8 cellular contexts compared by ENCODE assay signal in genomic region chr1:161071886-161072371, GRCh38. TPM values are rescaled to one million over a fixed set of nuclear protein-coding genes. Genes with fewer than 3 reads are reported as not detected.
A peak's percentile ranks its signal among the peaks of the same experiment; 100 is the strongest.
DNase-seq lines count a peak whose midpoint lies in the region; ATAC-seq, FAIRE-seq and TF ChIP-seq lines count a peak whose summit lies in the region.

No MANE protein-coding gene starts in this region.

- H3K36me3 ChIP-seq in lung (ENCODE audit: control insufficient read depth in 2 of 2, insufficient read depth in 2 of 2, low read length in 2 of 2): peaks cover 0 to 2% of the 10 kb centered on the region in 2 donors
- H3K36me3 ChIP-seq in transverse colon: no peaks in the 10 kb centered on the region

- TF ChIP-seq POLR2A in transverse colon (IDR thresholded peaks at IDR 0.05): no peak

- no peak for ATAC-seq in lung (ENCODE audit: insufficient read depth, low FRiP score)
- no peak for ATAC-seq in HG02938 (IDR thresholded peaks at IDR 0.05; ENCODE audit: unreplicated experiment)

- TF ChIP-seq CTCF in lung (IDR thresholded peaks at IDR 0.05; ENCODE audit: control extremely low read depth, extremely low read depth) (peak; percentile 35), transverse colon (IDR thresholded peaks at IDR 0.05) (peak; percentile 41 to 73 (median 59))

- H3K4me3 ChIP-seq in Jurkat, Clone E6-1 (ENCODE audit: low read length): no peak overlapping the region
- H3K4me3 ChIP-seq in lung (no peak overlapping the region), transverse colon (no peak overlapping the region)

- peak; percentile 7 for FAIRE-seq in TTC549 (lab: Jason Lieb, UNC)

- no peak for TF ChIP-seq EP300 in transverse colon (IDR thresholded peaks at IDR 0.05; ENCODE audit: low read depth)

- DNase-seq in DMS153 treated with DMSO at 0.1 percent for 48 hours (lab: John Stamatoyannopoulos, UW; ENCODE audit: unreplicated experiment) (peak; percentile 23), lung (ENCODE audit: low spot score) (peak; percentile 65), transverse colon (peak; percentile 65), NCI-H748 (lab: John Stamatoyannopoulos, UW; ENCODE audit: unreplicated experiment) (no peak)
- peak; percentile 28 for DNase-seq in Jurkat, Clone E6-1 (ENCODE audit: low read depth, low spot score)
- DNase-seq in central memory CD4-positive, alpha-beta T cell: peak; percentile 30

- WGBS in lung, 2 donors: 55 to 59% methylated on average over 9 of the region's 9 CpGs
- WGBS in transverse colon (ENCODE audit: low coverage in 1 of 2), 2 donors: 38 to 67% methylated on average over 4 to 9 of the region's 9 CpGs

- H3K4me1 ChIP-seq in lung (ENCODE audit: control insufficient read depth in 2 of 2, insufficient read depth in 2 of 2, low read length in 2 of 2): peaks cover 0 to 2% of the 10 kb centered on the region in 2 donors
- peaks cover 0 to 5% (median 2%) of the 10 kb centered on the region in 4 donors for H3K4me1 ChIP-seq in transverse colon

- intact Hi-C loops in transverse colon (cut with DNase I; ENCODE audit: low total_unique reads): no loop called here

- no peaks in the 10 kb centered on the region for H3K27me3 ChIP-seq in lung (ENCODE audit: control insufficient read depth, insufficient read depth)
- H3K27me3 ChIP-seq in transverse colon: no peaks in the 10 kb centered on the region

- in situ Hi-C loops in transverse colon (cut with MboI; ENCODE audit: low pct_ligation_motif_present in 1 of 4, low pct_unique_long_range_greater_than_20kb in 1 of 4, low sequenced_read_pairs in 3 of 4): loop anchor here in 1 of 4 donors (25.0 kb wide), 1 partner anchor 665 kb away; the partner anchor contains the start of gene DUSP12

- H3K9me3 ChIP-seq in lung (ENCODE audit: control insufficient read depth in 2 of 2, insufficient read depth in 1 of 2, low read length in 1 of 2) (no peaks in the 10 kb centered on the region), transverse colon (no peaks in the 10 kb centered on the region)

- H3K27ac ChIP-seq in lung (ENCODE audit: low read depth in 1 of 2, low read length in 1 of 2): no peak overlapping the region
- no peak overlapping the region for H3K27ac ChIP-seq in transverse colon

RNA-seq across cellular contexts. Expression of gene ARHGAP30, which starts 2.2 kb away (rescaled TPM):
- polyA plus RNA-seq in Jurkat, Clone E6-1 (2012; ENCODE audit: insufficient read depth, insufficient read length): 99.1 TPM
- total RNA-seq in lung (10 to 100 TPM; 10.5 to 49.5 TPM), transverse colon (10 to 100 TPM in 1 of 4 donors, 1 to 10 TPM in 2, under 1 TPM in 1; 0.60 to 11.0 (median 4.4) TPM)
- polyA plus RNA-seq in lung: 10 to 100 TPM; 18.1 to 66.3 TPM

RNA-seq across cellular contexts. Expression of gene NECTIN4, which starts 17.4 kb away (rescaled TPM):
- polyA plus RNA-seq in Jurkat, Clone E6-1 (2012; ENCODE audit: insufficient read depth, insufficient read length): not detected
- total RNA-seq in lung (10 to 100 TPM; 11.7 to 12.5 TPM), transverse colon (1 to 10 TPM in 1 of 4 donors, under 1 TPM in 2, not detected in 1; 0.37 to 4.0 (median 0.82) TPM)
- polyA plus RNA-seq in lung: 1 to 10 TPM; 6.2 to 8.1 TPM

RNA-seq across cellular contexts. Expression of gene USF1, which starts 26.2 kb away (rescaled TPM):
- 81.0 TPM for polyA plus RNA-seq in Jurkat, Clone E6-1 (2012; ENCODE audit: insufficient read depth, insufficient read length)
- total RNA-seq in lung: 10 to 100 TPM; 67.5 to 70.0 TPM
- polyA plus RNA-seq in lung: 10 to 100 TPM; 77.0 to 95.1 TPM
- 10 to 100 TPM; 34.4 to 78.2 (median 64.9) TPM for total RNA-seq in transverse colon

RNA-seq across cellular contexts. Expression of gene KLHDC9, which starts 26.2 kb away (rescaled TPM):
- polyA plus RNA-seq in Jurkat, Clone E6-1 (2012; ENCODE audit: insufficient read depth, insufficient read length): not detected
- 10 to 100 TPM in 1 of 2 donors, 1 to 10 TPM in 1; 7.1 to 13.0 TPM for total RNA-seq in lung
- 1 to 10 TPM; 5.8 to 8.6 TPM for polyA plus RNA-seq in lung
- total RNA-seq in transverse colon: 10 to 100 TPM in 1 of 4 donors, 1 to 10 TPM in 1, under 1 TPM in 1, not detected in 1; 0.80 to 16.9 (median 8.7) TPM

RNA-seq across cellular contexts. Expression of gene TSTD1, which starts 33.2 kb away (rescaled TPM):
- 120 TPM for polyA plus RNA-seq in Jurkat, Clone E6-1 (2012; ENCODE audit: insufficient read depth, insufficient read length)
- total RNA-seq in lung (10 to 100 TPM; 43.2 to 67.9 TPM), transverse colon (100 to 1,000 TPM; 104 to 224 (median 191) TPM)
- 100 to 1,000 TPM in 1 of 2 donors, 10 to 100 TPM in 1; 77.8 to 187 TPM for polyA plus RNA-seq in lung
